ENCODE assay signal across 23 cellular contexts in genomic region chr1:206477581-206478380, GRCh38.
"Had no signal": no experiment of that assay in that cellular context is flagged by ENCODE, and none has a peak within 500 bp of the region (broad histone marks: within the 10 kb centered on the region; RNA-seq: fewer than 3 reads in every experiment).

No MANE protein-coding gene starts in this region.

- H3K4me1 ChIP-seq: pancreas, psoas muscle, right atrium auricular region had no signal

- H3K36me3 ChIP-seq: pancreas, right atrium auricular region had no signal

- H3K4me3 Mint-ChIP-seq: activated T-helper 1 cell treated with anti-CD3 and anti-CD28 coated beads, Interleukin-12 subunit alpha, Interleukin-12 subunit beta, Interleukin-2, Interleukin-4 antibody, amounts not matched to agents 30 ng/mL and 10 ng/mL and 1 ng/mL, durations not matched to agents 14 hours and 24 hours and 36 hours; brain; effector memory CD8-positive, alpha-beta T cell; natural killer cell had no signal

- DNase-seq: activated CD4-positive, alpha-beta T cell treated with anti-CD3 and anti-CD28 coated beads, Interleukin-2, amount 50 U/mL, for 48 hours; activated gamma-delta T cell; central memory CD4-positive, alpha-beta T cell; dorsolateral prefrontal cortex; effector memory CD8-positive, alpha-beta T cell; head of caudate nucleus; hypothalamus; midbrain; natural killer cell; pancreas; stimulated activated CD4-positive, alpha-beta T cell treated with anti-CD3 and anti-CD28 coated beads, Interleukin-4, amount 100 ng/mL, for 24 hours; stimulated activated naive CD8-positive, alpha-beta T cell treated with anti-CD3 and anti-CD28 coated beads, Interleukin-15, Interleukin-2, amounts not matched to agents 100 U/mL and 50 U/mL, for 24 hours; SW 1271; T-helper 2 cell; upper lobe of right lung had no signal

- ATAC-seq: activated naive CD4-positive, alpha-beta T cell treated with anti-CD3 and anti-CD28 coated beads, Interleukin-2, amount 50 U/mL, for 72 hours; effector memory CD8-positive, alpha-beta T cell; gastroesophageal sphincter; natural killer cell; pancreas; psoas muscle; stimulated activated naive CD8-positive, alpha-beta T cell treated with anti-CD3 and anti-CD28 coated beads, Interleukin-15, Interleukin-2, amounts not matched to agents 100 U/mL and 50 U/mL, for 24 hours; upper lobe of right lung had no signal

- H3K27ac Mint-ChIP-seq: brain; effector memory CD8-positive, alpha-beta T cell had no signal

- H3K36me3 Mint-ChIP-seq: brain had no signal

- H3K27ac ChIP-seq: dorsolateral prefrontal cortex, gastroesophageal sphincter, neutrophil, pancreas, psoas muscle, right atrium auricular region, spleen, upper lobe of right lung had no signal

- H3K27me3 ChIP-seq: dorsolateral prefrontal cortex, gastroesophageal sphincter, neutrophil, pancreas, right atrium auricular region, spleen, upper lobe of right lung had no signal

- H3K4me3 ChIP-seq: dorsolateral prefrontal cortex, gastroesophageal sphincter, pancreas, psoas muscle, right atrium auricular region, spleen, upper lobe of right lung had no signal

- H3K9me3 ChIP-seq: gastroesophageal sphincter, neutrophil, pancreas, psoas muscle, right atrium auricular region, spleen, upper lobe of right lung had no signal

- H3K9me3 Mint-ChIP-seq: activated naive CD4-positive, alpha-beta T cell treated with anti-CD3 and anti-CD28 coated beads, Interleukin-2, amount 50 U/mL, for 72 hours; activated T-helper 1 cell treated with anti-CD3 and anti-CD28 coated beads, Interleukin-12 subunit alpha, Interleukin-12 subunit beta, Interleukin-2, Interleukin-4 antibody, amounts not matched to agents 30 ng/mL and 10 ng/mL and 1 ng/mL, durations not matched to agents 14 hours and 24 hours and 36 hours; effector memory CD8-positive, alpha-beta T cell; natural killer cell had no signal

- H3K27me3 Mint-ChIP-seq: effector memory CD8-positive, alpha-beta T cell had no signal
